12 cellular contexts compared by ENCODE assay signal in genomic region chr14:36268957-36269734, GRCh38. TPM values are rescaled to one million over a fixed set of nuclear protein-coding genes. Genes with fewer than 3 reads are reported as not detected.
A peak's percentile ranks its signal among the peaks of the same experiment; 100 is the strongest.
DNase-seq lines count a peak whose midpoint lies in the region; ATAC-seq and TF ChIP-seq lines count a peak whose summit lies in the region.
"Had no signal": no experiment of that assay in that cellular context is flagged by ENCODE, and none has a peak within 500 bp of the region (broad histone marks: within the 10 kb centered on the region; RNA-seq: fewer than 3 reads in every experiment).

No MANE protein-coding gene starts in this region.

- no peak overlapping the region for H2AFZ ChIP-seq in neuronal stem cell (ENCODE audit: low read length)

- H3K9me3 ChIP-seq in HEK293 (ENCODE audit: control insufficient read depth, insufficient read depth, low read depth, low read length) = no peaks in the 10 kb centered on the region
- H3K9me3 ChIP-seq in neuronal stem cell (replicated peaks in 1 of 2; ENCODE audit: control insufficient read depth in 2 of 2, insufficient read depth in 1 of 2, low read depth in 1 of 2, low read length in 2 of 2) = no peaks in the 10 kb centered on the region

- H2BK12ac ChIP-seq in neuronal stem cell (ENCODE audit: low read length) = no peak overlapping the region

- WGBS in neuronal stem cell (ENCODE audit: extremely low coverage in 2 of 2, insufficient read length in 2 of 2, insufficient replicate concordance in 1 of 2), 2 donors = no CpG with 5 or more reads among the region's 9 CpGs

- no peak overlapping the region for H4K91ac ChIP-seq in neuronal stem cell (ENCODE audit: low read depth, low read length, poor library complexity)

- H2AK5ac ChIP-seq in neuronal stem cell (ENCODE audit: low read depth, low read length) = no peak overlapping the region

- no peak overlapping the region for H3K18ac ChIP-seq in neuronal stem cell (ENCODE audit: low read length)

- no peak overlapping the region for H2BK15ac ChIP-seq in neuronal stem cell (ENCODE audit: low read length)

- H4K8ac ChIP-seq in neuronal stem cell (ENCODE audit: low read depth, low read length) = no peak overlapping the region

- H3K4me1 ChIP-seq in HEK293 (ENCODE audit: control insufficient read depth, insufficient read depth, low read length) = peaks cover 15% of the 10 kb centered on the region
- H3K4me1 ChIP-seq in neuronal stem cell (ENCODE audit: control insufficient read depth in 2 of 2, insufficient read depth in 1 of 2, low read depth in 1 of 2, low read length in 2 of 2) = peaks cover 8 to 27% of the 10 kb centered on the region in 2 donors

- H3K14ac ChIP-seq in neuronal stem cell (ENCODE audit: low read length) = no peak overlapping the region

- H3K36me3 ChIP-seq in HEK293 (ENCODE audit: control insufficient read depth in 2 of 2, insufficient read depth in 1 of 2, low read length in 2 of 2) (no peaks in the 10 kb centered on the region), neuronal stem cell (replicated peaks in 1 of 2; ENCODE audit: control insufficient read depth in 2 of 2, insufficient read depth in 2 of 2, low read length in 2 of 2) (no peaks in the 10 kb centered on the region)

- no peak overlapping the region for H3K4ac ChIP-seq in neuronal stem cell (ENCODE audit: low read length)

- H3K4me3 ChIP-seq in HEK293 (ENCODE audit: low read depth, low read length) = no peak overlapping the region
- no peak overlapping the region for H3K4me3 ChIP-seq in neuronal stem cell (ENCODE audit: low read length in 2 of 2)

- peak; percentile 99 for DNase-seq in NCI-H2107 (lab: John Stamatoyannopoulos, UW)
- peak; percentile 96 for DNase-seq in SHP77 treated with DMSO at 0.1 percent for 48 hours (lab: John Stamatoyannopoulos, UW)
- DNase-seq in neuronal stem cell (ENCODE audit: low spot score) = peak; percentile 67
- no peak for DNase-seq in HuH-7.5 (ENCODE audit: low spot score)
- no peak for DNase-seq in hippocampal formation (lab: John Stamatoyannopoulos, UW)
- DNase-seq: activated effector memory CD4-positive, alpha-beta T cell treated with Interleukin-2 at 50 U/mL for 16 hours; caudate nucleus; mammary epithelial cell; natural killer cell had no signal

- CTCF ChIA-PET in HEK293 (lab: Yijun Ruan, JAX) = interaction anchor here (0.7 kb wide), 1 partner anchor 48 kb away, joined by 3 read pairs; no protein-coding TSS in a partner anchor

- no peak overlapping the region for H3K23ac ChIP-seq in neuronal stem cell (ENCODE audit: low read depth, low read length, poor library complexity)

- H3K9ac ChIP-seq in neuronal stem cell (ENCODE audit: low read depth, low read length, poor library complexity) = no peak overlapping the region

- no peaks in the 10 kb centered on the region for H3K79me1 ChIP-seq in neuronal stem cell (ENCODE audit: low read depth, low read length)

- POLR2A ChIA-PET in HEK293 (lab: Yijun Ruan, JAX) = no interaction called here

- no peak overlapping the region for H2BK120ac ChIP-seq in neuronal stem cell (ENCODE audit: low read depth, low read length)

- no peak for TF ChIP-seq CTCF in HEK293 (tag by site-specific recombination; IDR thresholded peaks at IDR 0.05)

- ATAC-seq in HG02884 (IDR thresholded peaks at IDR 0.05; ENCODE audit: unreplicated experiment) = no peak
- ATAC-seq: natural killer cell had no signal

- H3K4me2 ChIP-seq in neuronal stem cell (ENCODE audit: insufficient read depth, low read length, poor library complexity, severe bottlenecking) = peak overlapping the region; percentile 28

- no peak overlapping the region for H2BK5ac ChIP-seq in neuronal stem cell (ENCODE audit: low read length)

- no peak overlapping the region for H3K27ac ChIP-seq in HEK293 (ENCODE audit: extremely low read depth, low read depth, low read length)
- H3K27ac ChIP-seq in neuronal stem cell (replicated peaks; ENCODE audit: low read length) = peak overlapping the region; percentile 79
- H3K27ac ChIP-seq: RWPE1 had no signal

- H3K27me3 ChIP-seq in neuronal stem cell (ENCODE audit: control insufficient read depth in 3 of 3, insufficient read depth in 3 of 3, low read depth in 1 of 3, low read length in 3 of 3) = peaks cover 0 to 97% (median 0%) of the 10 kb centered on the region in 3 experiments

TF ChIP-seq in HEK293, 187 proteins besides CTCF, POLR2A, EP300 and RAD21:
- TF ChIP-seq ZNF248 (tag by site-specific recombination; IDR thresholded peaks at IDR 0.05) = no peak
- 0 out of 2 replicates have a peak, but pooled peaks have one; percentile 21 for TF ChIP-seq BCL6B (tag by site-specific recombination; IDR thresholded peaks at IDR 0.05)
- peak; percentile 62 for TF ChIP-seq OSR2 (tag by site-specific recombination; IDR thresholded peaks at IDR 0.05)

RNA-seq across cellular contexts. Expression of gene MBIP, which starts 51.3 kb away (rescaled TPM):
- polyA plus RNA-seq in neuronal stem cell (2013, experiment 1 of 2) = 72.9 TPM
- polyA plus RNA-seq in neuronal stem cell (2013, experiment 2 of 2) = 75.4 TPM

Comparison
In these comparisons a context has a peak if more than half of its experiments do, and no peak if none do; other contexts are left out.
1. DNase-seq: peak in NCI-H2107 (single experiment), SHP77 treated with DMSO at 0.1 percent for 48 hours (single experiment) and neuronal stem cell (single experiment); none in HuH-7.5 (single experiment) and hippocampal formation (0 of 2).